ENCODE assay signal across 8 cellular contexts in genomic region chr13:39777527-39778061, GRCh38.
DNase-seq lines count a peak whose midpoint lies in the region; ATAC-seq and TF ChIP-seq lines count a peak whose summit lies in the region.

No MANE protein-coding gene starts in this region.

- H3K79me1 ChIP-seq in mesenchymal stem cell (replicated peaks; ENCODE audit: low read length, poor library complexity, severe bottlenecking): no peaks in the 10 kb centered on the region

- H3K4me1 ChIP-seq in heart right ventricle (peaks cover 0 to 17% (median 0%) of the 10 kb centered on the region in 9 donors), mesenchymal stem cell (ENCODE audit: control insufficient read depth, insufficient read depth, low read depth, low read length) (peaks cover 2% of the 10 kb centered on the region)

- no peak overlapping the region for H2BK120ac ChIP-seq in mesenchymal stem cell (ENCODE audit: low read depth, low read length)

- ATAC-seq in heart right ventricle (peak in 1 of 8 donors; percentile 56), Right ventricle myocardium inferior (no peak), HG03280 (IDR thresholded peaks at IDR 0.05; ENCODE audit: unreplicated experiment) (no peak)
- ATAC-seq in activated naive CD8-positive, alpha-beta T cell treated with anti-CD3 and anti-CD28 coated beads, Interleukin-2, amount 50 U/mL, for 24 hours: peak; percentile 82

- no peak for DNase-seq in heart right ventricle
- no peak for DNase-seq in Right ventricle myocardium inferior (ENCODE audit: missing footprints)
- peak; percentile 15 for DNase-seq in NCI-H69 (lab: John Stamatoyannopoulos, UW)
- peak; percentile 49 for DNase-seq in activated naive CD8-positive, alpha-beta T cell treated with anti-CD3 and anti-CD28 coated beads, Interleukin-2, amount 50 U/mL, for 24 hours
- peak; percentile 96 for DNase-seq in mesenchymal stem cell
- no peak for DNase-seq in 8988T
- DNase-seq in NCI-H774 (lab: John Stamatoyannopoulos, UW): no peak

- H2BK15ac ChIP-seq in mesenchymal stem cell (ENCODE audit: low read depth, poor library complexity, severe bottlenecking): no peak overlapping the region

- no peaks in the 10 kb centered on the region for H3K36me3 ChIP-seq in heart right ventricle
- H3K36me3 ChIP-seq in mesenchymal stem cell (ENCODE audit: control insufficient read depth in 1 of 2, insufficient read depth in 2 of 2, low read depth in 1 of 2, low read length in 2 of 2): no peaks in the 10 kb centered on the region

- no peaks in the 10 kb centered on the region for H3K27me3 Mint-ChIP-seq in activated naive CD8-positive, alpha-beta T cell treated with anti-CD3 and anti-CD28 coated beads, Interleukin-2, amount 50 U/mL, for 24 hours

- no peak overlapping the region for H3K23ac ChIP-seq in mesenchymal stem cell (ENCODE audit: low read length in 2 of 2)

- no peak overlapping the region for H2AFZ ChIP-seq in mesenchymal stem cell (ENCODE audit: low read depth, low read length)

- H3K9me3 Mint-ChIP-seq in activated naive CD8-positive, alpha-beta T cell treated with anti-CD3 and anti-CD28 coated beads, Interleukin-2, amount 50 U/mL, for 24 hours: peaks cover 20% of the 10 kb centered on the region

- H2BK12ac ChIP-seq in mesenchymal stem cell (ENCODE audit: low read length in 2 of 2): no peak overlapping the region

- no peak overlapping the region for H3K9ac ChIP-seq in mesenchymal stem cell (ENCODE audit: low read length)

- no peak overlapping the region for H4K91ac ChIP-seq in mesenchymal stem cell (ENCODE audit: low read length)

- no peak overlapping the region for H2BK5ac ChIP-seq in mesenchymal stem cell (ENCODE audit: low read depth, low read length, poor library complexity, severe bottlenecking)

- H3K4ac ChIP-seq in mesenchymal stem cell (ENCODE audit: low read depth in 1 of 2, low read length in 2 of 2): no peak overlapping the region

- no peak overlapping the region for H3K14ac ChIP-seq in mesenchymal stem cell (ENCODE audit: low read length in 2 of 2)

- H3K18ac ChIP-seq in mesenchymal stem cell (ENCODE audit: low read depth in 1 of 2, low read length in 2 of 2): no peak overlapping the region

- TF ChIP-seq CTCF in heart right ventricle (IDR thresholded peaks at IDR 0.05): peak in 5 of 9 donors; percentile 22 to 41 (median 29)

- peaks cover 70% of the 10 kb centered on the region for H3K4me1 Mint-ChIP-seq in activated naive CD8-positive, alpha-beta T cell treated with anti-CD3 and anti-CD28 coated beads, Interleukin-2, amount 50 U/mL, for 24 hours

- H3K4me3 Mint-ChIP-seq in activated naive CD8-positive, alpha-beta T cell treated with anti-CD3 and anti-CD28 coated beads, Interleukin-2, amount 50 U/mL, for 24 hours: peak overlapping the region; percentile 15

- H3K9me3 ChIP-seq in heart right ventricle: peaks cover 0 to 10% (median 4%) of the 10 kb centered on the region in 11 donors
- peaks cover 3% of the 10 kb centered on the region for H3K9me3 ChIP-seq in mesenchymal stem cell (ENCODE audit: control insufficient read depth, low read length)

- H3K27me3 ChIP-seq in heart right ventricle (no peaks in the 10 kb centered on the region), mesenchymal stem cell (ENCODE audit: control insufficient read depth in 1 of 2, insufficient read depth in 1 of 2, low read length in 2 of 2) (no peaks in the 10 kb centered on the region)

- no peak overlapping the region for H2AK5ac ChIP-seq in mesenchymal stem cell (ENCODE audit: low read length, severe bottlenecking)

- H3K27ac ChIP-seq in heart right ventricle (peak overlapping the region in 1 of 10 donors; percentile 51), mesenchymal stem cell (ENCODE audit: low read length, poor library complexity, severe bottlenecking) (peak overlapping the region; percentile 70)

- no peak overlapping the region for H3K4me3 ChIP-seq in heart right ventricle
- no peak overlapping the region for H3K4me3 ChIP-seq in mesenchymal stem cell (ENCODE audit: insufficient read depth in 1 of 2, low read depth in 1 of 2, low read length in 2 of 2)

- H3K4me2 ChIP-seq in mesenchymal stem cell (ENCODE audit: low read length, poor library complexity, severe bottlenecking): no peak overlapping the region

- H4K8ac ChIP-seq in mesenchymal stem cell (ENCODE audit: low read length): no peak overlapping the region

- intact Hi-C loops in heart right ventricle (cut with DNase I): loop anchor here in 7 of 10 donors (5.0 to 10.0 kb wide), 4 partner anchors 165 to 907 kb away; no protein-coding TSS in a partner anchor
- intact Hi-C loops in Right ventricle myocardium inferior (cut with DNase I): loop anchor here (10.0 kb wide), 1 partner anchor 287 kb away; no protein-coding TSS in a partner anchor

- 80 to 93% methylated on average over 2 of the region's 2 CpGs for WGBS in heart right ventricle, 2 donors
- WGBS in mesenchymal stem cell: 32% methylated on average over 2 of the region's 2 CpGs

- H3K36me3 Mint-ChIP-seq in activated naive CD8-positive, alpha-beta T cell treated with anti-CD3 and anti-CD28 coated beads, Interleukin-2, amount 50 U/mL, for 24 hours (ENCODE audit: low read depth): peaks cover 8% of the 10 kb centered on the region

- H3K27ac Mint-ChIP-seq in activated naive CD8-positive, alpha-beta T cell treated with anti-CD3 and anti-CD28 coated beads, Interleukin-2, amount 50 U/mL, for 24 hours: peak overlapping the region; percentile 97

Comparison
In these comparisons a context has a peak if more than half of its experiments do, and no peak if none do; other contexts are left out.
1. DNase-seq: peak in NCI-H69 (single experiment), activated naive CD8-positive, alpha-beta T cell treated with anti-CD3 and anti-CD28 coated beads, Interleukin-2, amount 50 U/mL, for 24 hours (single experiment) and mesenchymal stem cell (single experiment); none in heart right ventricle (0 of 2), Right ventricle myocardium inferior (single experiment), 8988T (single experiment) and NCI-H774 (single experiment).